ENCODE assay signal across 1 cellular context in the genomic region with DNA sequence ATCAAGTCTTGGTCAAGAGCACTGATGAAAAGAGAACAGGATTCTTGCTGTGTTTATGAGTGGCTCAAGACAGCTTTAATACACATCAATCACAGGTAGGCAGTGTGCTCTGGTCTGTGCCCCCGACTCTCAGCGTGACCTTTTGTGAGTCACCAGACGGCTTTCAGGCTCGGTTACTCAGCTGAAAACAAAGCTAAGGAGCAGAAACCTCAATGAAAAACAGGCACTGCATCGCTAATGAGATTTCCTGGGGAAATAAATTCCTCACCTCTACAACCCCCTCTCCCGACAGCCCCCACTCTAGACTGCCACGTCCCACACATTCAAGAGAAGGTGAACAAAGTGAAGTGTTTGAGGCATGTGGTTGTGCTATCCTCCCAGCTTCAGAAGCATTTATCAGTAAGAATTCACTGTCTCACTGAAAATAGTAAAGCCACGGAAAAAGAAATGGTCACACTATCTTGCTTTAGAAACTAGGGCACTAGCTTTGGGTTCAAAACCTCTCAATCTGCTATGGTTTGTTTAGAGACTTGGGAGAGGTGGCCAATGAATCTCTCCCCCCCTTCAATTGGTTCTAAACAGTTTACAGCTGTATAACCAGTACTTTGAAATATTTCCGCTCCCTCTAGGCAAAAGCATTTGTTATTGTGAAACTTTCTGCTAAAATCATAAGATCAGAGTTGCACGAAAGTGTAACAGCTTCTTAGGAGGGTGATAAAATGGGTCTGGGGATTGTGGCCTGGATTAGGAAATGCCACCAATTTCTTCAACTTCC.
TF ChIP-seq lines count a peak whose summit lies in the region.

No MANE protein-coding gene starts in this region.

TF ChIP-seq in HCT116, 20 proteins besides CTCF, POLR2A, EP300 and RAD21 (continued from another document):
- TF ChIP-seq, protein P1, sequence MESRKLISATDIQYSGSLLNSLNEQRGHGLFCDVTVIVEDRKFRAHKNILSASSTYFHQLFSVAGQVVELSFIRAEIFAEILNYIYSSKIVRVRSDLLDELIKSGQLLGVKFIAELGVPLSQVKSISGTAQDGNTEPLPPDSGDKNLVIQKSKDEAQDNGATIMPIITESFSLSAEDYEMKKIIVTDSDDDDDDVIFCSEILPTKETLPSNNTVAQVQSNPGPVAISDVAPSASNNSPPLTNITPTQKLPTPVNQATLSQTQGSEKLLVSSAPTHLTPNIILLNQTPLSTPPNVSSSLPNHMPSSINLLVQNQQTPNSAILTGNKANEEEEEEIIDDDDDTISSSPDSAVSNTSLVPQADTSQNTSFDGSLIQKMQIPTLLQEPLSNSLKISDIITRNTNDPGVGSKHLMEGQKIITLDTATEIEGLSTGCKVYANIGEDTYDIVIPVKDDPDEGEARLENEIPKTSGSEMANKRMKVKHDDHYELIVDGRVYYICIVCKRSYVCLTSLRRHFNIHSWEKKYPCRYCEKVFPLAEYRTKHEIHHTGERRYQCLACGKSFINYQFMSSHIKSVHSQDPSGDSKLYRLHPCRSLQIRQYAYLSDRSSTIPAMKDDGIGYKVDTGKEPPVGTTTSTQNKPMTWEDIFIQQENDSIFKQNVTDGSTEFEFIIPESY (IDR thresholded peaks at IDR 0.05; ENCODE audit: extremely low read depth, insufficient replicate concordance, low read length) = no peak
- TF ChIP-seq JUND (IDR thresholded peaks at IDR 0.05) = peak; percentile 41
- TF ChIP-seq, protein P2, sequence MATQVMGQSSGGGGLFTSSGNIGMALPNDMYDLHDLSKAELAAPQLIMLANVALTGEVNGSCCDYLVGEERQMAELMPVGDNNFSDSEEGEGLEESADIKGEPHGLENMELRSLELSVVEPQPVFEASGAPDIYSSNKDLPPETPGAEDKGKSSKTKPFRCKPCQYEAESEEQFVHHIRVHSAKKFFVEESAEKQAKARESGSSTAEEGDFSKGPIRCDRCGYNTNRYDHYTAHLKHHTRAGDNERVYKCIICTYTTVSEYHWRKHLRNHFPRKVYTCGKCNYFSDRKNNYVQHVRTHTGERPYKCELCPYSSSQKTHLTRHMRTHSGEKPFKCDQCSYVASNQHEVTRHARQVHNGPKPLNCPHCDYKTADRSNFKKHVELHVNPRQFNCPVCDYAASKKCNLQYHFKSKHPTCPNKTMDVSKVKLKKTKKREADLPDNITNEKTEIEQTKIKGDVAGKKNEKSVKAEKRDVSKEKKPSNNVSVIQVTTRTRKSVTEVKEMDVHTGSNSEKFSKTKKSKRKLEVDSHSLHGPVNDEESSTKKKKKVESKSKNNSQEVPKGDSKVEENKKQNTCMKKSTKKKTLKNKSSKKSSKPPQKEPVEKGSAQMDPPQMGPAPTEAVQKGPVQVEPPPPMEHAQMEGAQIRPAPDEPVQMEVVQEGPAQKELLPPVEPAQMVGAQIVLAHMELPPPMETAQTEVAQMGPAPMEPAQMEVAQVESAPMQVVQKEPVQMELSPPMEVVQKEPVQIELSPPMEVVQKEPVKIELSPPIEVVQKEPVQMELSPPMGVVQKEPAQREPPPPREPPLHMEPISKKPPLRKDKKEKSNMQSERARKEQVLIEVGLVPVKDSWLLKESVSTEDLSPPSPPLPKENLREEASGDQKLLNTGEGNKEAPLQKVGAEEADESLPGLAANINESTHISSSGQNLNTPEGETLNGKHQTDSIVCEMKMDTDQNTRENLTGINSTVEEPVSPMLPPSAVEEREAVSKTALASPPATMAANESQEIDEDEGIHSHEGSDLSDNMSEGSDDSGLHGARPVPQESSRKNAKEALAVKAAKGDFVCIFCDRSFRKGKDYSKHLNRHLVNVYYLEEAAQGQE (IDR thresholded peaks at IDR 0.05; ENCODE audit: low read depth) = no peak
- no peak for TF ChIP-seq SP1 (IDR thresholded peaks at IDR 0.05; ENCODE audit: low read depth)
